In the genomic region with DNA sequence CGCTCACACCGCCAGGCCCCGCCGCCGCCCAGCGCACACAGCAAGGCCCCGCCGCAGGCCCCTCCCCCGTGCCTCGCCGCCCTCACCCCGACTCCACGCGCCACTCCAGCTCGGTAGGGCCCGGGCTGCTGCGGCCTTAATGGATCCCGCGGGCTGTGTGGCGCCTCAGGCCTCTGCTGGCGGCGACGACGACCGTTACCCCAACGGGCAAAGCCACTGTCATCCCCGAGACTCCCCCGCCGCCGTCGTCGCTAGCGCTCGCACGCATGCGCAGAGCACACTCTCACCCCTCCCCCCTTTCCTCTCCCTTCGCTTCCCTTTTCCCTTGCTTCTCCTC, we compare ENCODE assay signal across 8 cellular contexts. TPM values are rescaled to one million over a fixed set of nuclear protein-coding genes. Genes with fewer than 3 reads are reported as not detected.
A peak's percentile ranks its signal among the peaks of the same experiment; 100 is the strongest.
DNase-seq lines count a peak whose midpoint lies in the region; ATAC-seq and TF ChIP-seq lines count a peak whose summit lies in the region.

A gene with protein sequence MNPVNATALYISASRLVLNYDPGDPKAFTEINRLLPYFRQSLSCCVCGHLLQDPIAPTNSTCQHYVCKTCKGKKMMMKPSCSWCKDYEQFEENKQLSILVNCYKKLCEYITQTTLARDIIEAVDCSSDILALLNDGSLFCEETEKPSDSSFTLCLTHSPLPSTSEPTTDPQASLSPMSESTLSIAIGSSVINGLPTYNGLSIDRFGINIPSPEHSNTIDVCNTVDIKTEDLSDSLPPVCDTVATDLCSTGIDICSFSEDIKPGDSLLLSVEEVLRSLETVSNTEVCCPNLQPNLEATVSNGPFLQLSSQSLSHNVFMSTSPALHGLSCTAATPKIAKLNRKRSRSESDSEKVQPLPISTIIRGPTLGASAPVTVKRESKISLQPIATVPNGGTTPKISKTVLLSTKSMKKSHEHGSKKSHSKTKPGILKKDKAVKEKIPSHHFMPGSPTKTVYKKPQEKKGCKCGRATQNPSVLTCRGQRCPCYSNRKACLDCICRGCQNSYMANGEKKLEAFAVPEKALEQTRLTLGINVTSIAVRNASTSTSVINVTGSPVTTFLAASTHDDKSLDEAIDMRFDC (minus strand): TSS at position 272 of the 337 bp plus-strand sequence. CDS start 1,222 bp downstream, outside the sequence.

- peak within 1 kb of the TSS; percentile 96 for H2BK15ac ChIP-seq in mesenchymal stem cell (ENCODE audit: low read depth, poor library complexity, severe bottlenecking)

- intact Hi-C loops in upper lobe of right lung (cut with DNase I) = no loop called here

- H3K4me2 ChIP-seq in Karpas-422 (ENCODE audit: low read depth, low read length, poor library complexity, severe bottlenecking) = peak within 1 kb of the TSS; percentile 97
- H3K4me2 ChIP-seq in mesenchymal stem cell (ENCODE audit: low read length, poor library complexity, severe bottlenecking) = peak within 1 kb of the TSS; percentile 87

- peak within 1 kb of the TSS; percentile 100 for H2BK120ac ChIP-seq in mesenchymal stem cell (ENCODE audit: low read depth, low read length)

- H3K18ac ChIP-seq in mesenchymal stem cell (ENCODE audit: low read depth in 1 of 2, low read length in 2 of 2) = peak within 1 kb of the TSS; percentile 100

- TF ChIP-seq CTCF in choroid plexus epithelial cell (conservative IDR thresholded peaks at IDR 0.05; ENCODE audit: low read depth, low read length) = no peak
- TF ChIP-seq CTCF in upper lobe of right lung (IDR thresholded peaks at IDR 0.05) = no peak

- peaks cover 43% of the 10 kb centered on the region for H4K20me1 ChIP-seq in Karpas-422 (ENCODE audit: insufficient read depth, low read depth, low read length)

- peaks cover 46% of the 10 kb centered on the region for H3K79me2 ChIP-seq in Karpas-422 (ENCODE audit: low read length)

- H4K91ac ChIP-seq in mesenchymal stem cell (ENCODE audit: low read length) = peak within 1 kb of the TSS; percentile 100

- H3K9ac ChIP-seq in Karpas-422 (ENCODE audit: low read length) (peak within 1 kb of the TSS; percentile 98), mesenchymal stem cell (ENCODE audit: low read length) (peak within 1 kb of the TSS; percentile 98)

- H3K79me1 ChIP-seq in mesenchymal stem cell (replicated peaks; ENCODE audit: low read length, poor library complexity, severe bottlenecking) = no peaks in the 10 kb centered on the region

- peak within 1 kb of the TSS; percentile 89 to 100 for H3K14ac ChIP-seq in mesenchymal stem cell (ENCODE audit: low read length in 2 of 2)

- H3K9me3 ChIP-seq in Karpas-422 (ENCODE audit: low read length) (peaks cover 3% of the 10 kb centered on the region; the same call in 1 of the 2 replicates), mesenchymal stem cell (ENCODE audit: control insufficient read depth, low read length) (no peaks in the 10 kb centered on the region), upper lobe of right lung (no peaks in the 10 kb centered on the region)

- peak within 1 kb of the TSS; percentile 98 for H2BK5ac ChIP-seq in mesenchymal stem cell (ENCODE audit: low read depth, low read length, poor library complexity, severe bottlenecking)

- H2AK5ac ChIP-seq in mesenchymal stem cell (ENCODE audit: low read length, severe bottlenecking) = no peak within 1 kb of the TSS

- peak; percentile 2 for ATAC-seq in GM18858 (IDR thresholded peaks at IDR 0.05; ENCODE audit: unreplicated experiment)
- no peak for ATAC-seq in upper lobe of right lung
- ATAC-seq in GM21423 (IDR thresholded peaks at IDR 0.05; ENCODE audit: unreplicated experiment) = no peak
- ATAC-seq in HG02884 (IDR thresholded peaks at IDR 0.05; ENCODE audit: unreplicated experiment) = no peak

- H3K4me1 ChIP-seq in Karpas-422 (ENCODE audit: low read length) (peaks cover 41% of the 10 kb centered on the region), mesenchymal stem cell (ENCODE audit: control insufficient read depth, insufficient read depth, low read depth, low read length) (peaks cover 9% of the 10 kb centered on the region), upper lobe of right lung (peaks cover 25% of the 10 kb centered on the region)

- H3K36me3 ChIP-seq in Karpas-422 (ENCODE audit: insufficient read depth, low read length) (peaks cover 17% of the 10 kb centered on the region), mesenchymal stem cell (ENCODE audit: control insufficient read depth in 1 of 2, insufficient read depth in 2 of 2, low read depth in 1 of 2, low read length in 2 of 2) (no peaks in the 10 kb centered on the region), upper lobe of right lung (no peaks in the 10 kb centered on the region)

- DNase-seq in Karpas-422 (no peak), choroid plexus epithelial cell (ENCODE audit: low read depth) (no peak), mesenchymal stem cell (no peak), upper lobe of right lung (no peak), NCI-H1436 (lab: John Stamatoyannopoulos, UW) (no peak)

- H3K27me3 ChIP-seq in Karpas-422 (ENCODE audit: low read length) = no peaks in the 10 kb centered on the region
- no peaks in the 10 kb centered on the region for H3K27me3 ChIP-seq in mesenchymal stem cell (ENCODE audit: control insufficient read depth in 1 of 2, insufficient read depth in 1 of 2, low read length in 2 of 2)
- no peaks in the 10 kb centered on the region for H3K27me3 ChIP-seq in upper lobe of right lung

- 0% methylated on average over 23 of the region's 37 CpGs for WGBS in mesenchymal stem cell

- H3K23ac ChIP-seq in mesenchymal stem cell (ENCODE audit: low read length in 2 of 2) = peak within 1 kb of the TSS; percentile 71 to 99

- H3K4me3 ChIP-seq in Karpas-422 (ENCODE audit: low read length) (peak within 1 kb of the TSS; percentile 92), choroid plexus epithelial cell (ENCODE audit: low read depth, low read length) (peak within 1 kb of the TSS; percentile 95), mesenchymal stem cell (ENCODE audit: insufficient read depth in 1 of 2, low read depth in 1 of 2, low read length in 2 of 2) (peak within 1 kb of the TSS; percentile 95 to 96), upper lobe of right lung (peak within 1 kb of the TSS; percentile 93)

- H2AFZ ChIP-seq in Karpas-422 (ENCODE audit: low read length) (peak within 1 kb of the TSS; percentile 87), mesenchymal stem cell (ENCODE audit: low read depth, low read length) (peak within 1 kb of the TSS; percentile 83)

- peak within 1 kb of the TSS; percentile 100 for H4K8ac ChIP-seq in mesenchymal stem cell (ENCODE audit: low read length)

- peak within 1 kb of the TSS; percentile 76 to 94 for H2BK12ac ChIP-seq in mesenchymal stem cell (ENCODE audit: low read length in 2 of 2)

- H3K27ac ChIP-seq in Karpas-422 (ENCODE audit: low read length) = peak within 1 kb of the TSS; percentile 89
- H3K27ac ChIP-seq in mesenchymal stem cell (ENCODE audit: low read length, poor library complexity, severe bottlenecking) = peak within 1 kb of the TSS; percentile 94
- H3K27ac ChIP-seq in upper lobe of right lung = peak within 1 kb of the TSS; percentile 100

- no peaks in the 10 kb centered on the region for H3K9me2 ChIP-seq in Karpas-422 (replicated peaks; ENCODE audit: insufficient read depth, low read length)

- H3K4ac ChIP-seq in mesenchymal stem cell (ENCODE audit: low read depth in 1 of 2, low read length in 2 of 2) = peak within 1 kb of the TSS; percentile 97 to 99

RNA-seq across cellular contexts. Expression of the gene that starts here (rescaled TPM):
- 18.4 and 47.1 TPM in 2 replicates for total RNA-seq in Karpas-422 (2014; rRNA removed; shearing (Covaris generic); ENCODE audit: low replicate concordance)
- 10.3 TPM for polyA plus RNA-seq in mesenchymal stem cell (2013, experiment 1 of 2)
- 9.6 TPM for polyA plus RNA-seq in mesenchymal stem cell (2013, experiment 2 of 2)
- 30.2 TPM for total RNA-seq in upper lobe of right lung
